21 cellular contexts compared by ENCODE assay signal in genomic region chr22:47569389-47570299, GRCh38.
"Had no signal": no experiment of that assay in that cellular context is flagged by ENCODE, and none has a peak within 500 bp of the region (broad histone marks: within the 10 kb centered on the region; RNA-seq: fewer than 3 reads in every experiment).

No MANE protein-coding gene starts in this region.

- DNase-seq: dermis blood vessel endothelial cell; effector memory CD4-positive, alpha-beta T cell; foreskin keratinocyte; kidney glomerular epithelial cell; left colon; left ventricle myocardium superior; mucosa of descending colon; naive B cell; psoas muscle; right cardiac atrium; spleen; stimulated activated CD4-positive, alpha-beta T cell treated with anti-CD3 and anti-CD28 coated beads, Interleukin-4, amount 100 ng/mL, for 4 hours; transverse colon had no signal

- H3K27ac Mint-ChIP-seq: memory B cell; mesothelial cell of epicardium; nephron; neural progenitor cell; stimulated activated memory B cell treated with anti-CD40 and anti-IgM and Interleukin-4, amounts not matched to agents 10 μg/mL and 1 μg/mL and 100 μg/mL, for 72 hours; stimulated activated naive CD8-positive, alpha-beta T cell treated with anti-CD3 and anti-CD28 coated beads, Interleukin-15, Interleukin-2, amounts not matched to agents 100 ng/mL and 50 ng/mL, for 24 hours had no signal

- H3K4me3 Mint-ChIP-seq: memory B cell; mesothelial cell of epicardium; nephron; neural progenitor cell; stimulated activated memory B cell treated with anti-CD40 and anti-IgM and Interleukin-4, amounts not matched to agents 10 μg/mL and 1 μg/mL and 100 μg/mL, for 72 hours; stimulated activated naive CD8-positive, alpha-beta T cell treated with anti-CD3 and anti-CD28 coated beads, Interleukin-15, Interleukin-2, amounts not matched to agents 100 ng/mL and 50 ng/mL, for 24 hours had no signal

- H3K9me3 Mint-ChIP-seq: memory B cell; stimulated activated memory B cell treated with anti-CD40 and anti-IgM and Interleukin-4, amounts not matched to agents 10 μg/mL and 1 μg/mL and 100 μg/mL, for 72 hours; stimulated activated naive CD8-positive, alpha-beta T cell treated with anti-CD3 and anti-CD28 coated beads, Interleukin-15, Interleukin-2, amounts not matched to agents 100 ng/mL and 50 ng/mL, for 24 hours had no signal

- ATAC-seq: foreskin keratinocyte; gastroesophageal sphincter; heart left ventricle; left colon; left ventricle myocardium superior; mucosa of descending colon; psoas muscle; right cardiac atrium; stimulated activated memory B cell treated with anti-CD40 and anti-IgM and Interleukin-4, amounts not matched to agents 10 μg/mL and 1 μg/mL and 100 μg/mL, for 72 hours had no signal

- H3K27me3 Mint-ChIP-seq: stimulated activated memory B cell treated with anti-CD40 and anti-IgM and Interleukin-4, amounts not matched to agents 10 μg/mL and 1 μg/mL and 100 μg/mL, for 72 hours; stimulated activated naive CD8-positive, alpha-beta T cell treated with anti-CD3 and anti-CD28 coated beads, Interleukin-15, Interleukin-2, amounts not matched to agents 100 ng/mL and 50 ng/mL, for 24 hours had no signal

- H3K4me1 Mint-ChIP-seq: mesothelial cell of epicardium; nephron; neural progenitor cell; stimulated activated memory B cell treated with anti-CD40 and anti-IgM and Interleukin-4, amounts not matched to agents 10 μg/mL and 1 μg/mL and 100 μg/mL, for 72 hours had no signal
